17 cellular contexts compared by ENCODE assay signal in the genomic region with DNA sequence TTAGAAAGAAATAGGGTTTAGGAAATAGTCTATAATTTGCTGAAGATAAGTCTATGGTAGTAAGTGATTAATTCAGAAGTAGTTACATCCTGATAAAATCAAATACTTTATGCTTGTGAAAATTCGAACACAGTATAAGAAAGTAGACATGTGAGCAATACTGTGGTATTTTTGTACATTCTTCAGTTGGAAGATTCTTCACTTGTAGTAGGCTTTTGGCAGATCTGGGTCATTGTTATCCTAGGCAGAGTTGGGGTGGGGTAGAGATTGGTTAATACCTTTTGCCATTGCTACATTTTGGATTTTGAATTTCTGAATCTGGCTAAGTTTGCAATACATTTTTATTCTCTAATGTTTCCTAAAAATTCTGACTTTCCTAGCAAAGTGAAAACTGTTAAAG.
DNase-seq lines count a peak whose midpoint lies in the region; ATAC-seq and TF ChIP-seq lines count a peak whose summit lies in the region.
"Had no signal": no experiment of that assay in that cellular context is flagged by ENCODE, and none has a peak within 500 bp of the region (broad histone marks: within the 10 kb centered on the region; RNA-seq: fewer than 3 reads in every experiment).

No MANE protein-coding gene starts in this region.

- peaks cover 11% of the 10 kb centered on the region for H3K4me1 Mint-ChIP-seq in HFFc6 (ENCODE audit: low read depth)
- H3K4me1 Mint-ChIP-seq: CD14-positive monocyte, GM23338, H9, IgD-negative memory B cell had no signal

- no peaks in the 10 kb centered on the region for H3K9me3 Mint-ChIP-seq in HFFc6
- H3K9me3 Mint-ChIP-seq: GM23338, H9 had no signal

- H3K27me3 Mint-ChIP-seq in HFFc6 (ENCODE audit: insufficient read depth), result no peaks in the 10 kb centered on the region
- H3K27me3 Mint-ChIP-seq: IgD-negative memory B cell had no signal

- H3K36me3 Mint-ChIP-seq in HFFc6 (ENCODE audit: low read depth), result no peaks in the 10 kb centered on the region; the same call in 1 of the 2 replicates
- H3K36me3 Mint-ChIP-seq: CD14-positive monocyte had no signal

- TF ChIP-seq CTCF in fibroblast of the aortic adventitia (IDR thresholded peaks at IDR 0.05; ENCODE audit: insufficient read depth, low read length) (no peak), HFFc6 (IDR thresholded peaks at IDR 0.05) (no peak)

- ATAC-seq in GM21717 (IDR thresholded peaks at IDR 0.05; ENCODE audit: unreplicated experiment), result no peak
- ATAC-seq: CD8-positive, alpha-beta T cell; GM23338 had no signal

- intact Hi-C loops in posterior cingulate gyrus (cut with DNase I), result no loop called here

- no peak overlapping the region for H3K4me3 Mint-ChIP-seq in HFFc6
- H3K4me3 Mint-ChIP-seq: CD14-positive monocyte; CD8-positive, alpha-beta T cell; GM23338; H9; IgD-negative memory B cell had no signal

- DNase-seq in AG08395 (ENCODE audit: low spot score), result peak; percentile 11
- DNase-seq in GM03348 (ENCODE audit: low spot score), result peak; percentile 68
- peak; percentile 64 for DNase-seq in amniotic epithelial cell (ENCODE audit: low read depth)
- DNase-seq in fibroblast of the aortic adventitia (ENCODE audit: low read depth), result peak; percentile 54
- DNase-seq in posterior cingulate gyrus, result no peak
- no peak for DNase-seq in NCI-H2107 (lab: John Stamatoyannopoulos, UW)
- DNase-seq in HFFc6, result no peak
- DNase-seq: BE2C; CD8-positive, alpha-beta T cell; COR-L47; DND-41; GF-D8; H9 had no signal

- H3K27ac Mint-ChIP-seq in HFFc6, result no peak overlapping the region
- H3K27ac Mint-ChIP-seq: CD14-positive monocyte; CD8-positive, alpha-beta T cell; GM23338; IgD-negative memory B cell had no signal

- H3K4me3 ChIP-seq in fibroblast of the aortic adventitia (ENCODE audit: low read depth, low read length), result no peak overlapping the region
- H3K4me3 ChIP-seq: GM23338 had no signal

Comparison
In these comparisons a context has a peak if more than half of its experiments do, and no peak if none do; other contexts are left out.
1. DNase-seq: peak in AG08395 (single experiment), GM03348 (single experiment), amniotic epithelial cell (single experiment) and fibroblast of the aortic adventitia (single experiment); none in posterior cingulate gyrus (0 of 10), NCI-H2107 (single experiment) and HFFc6 (single experiment).